ENCODE assay signal across 1 cellular context in genomic region chr7:106112118-106112971, GRCh38.
TF ChIP-seq lines count a peak whose summit lies in the region.

SYPL1 (minus strand) TSS chr7:106112312; CDS start chr7:106112208, 104 bp downstream.

TF ChIP-seq in HepG2, 621 proteins besides CTCF, POLR2A, EP300 and RAD21 (continued from another document and continues in another):
- TF ChIP-seq, protein P1, sequence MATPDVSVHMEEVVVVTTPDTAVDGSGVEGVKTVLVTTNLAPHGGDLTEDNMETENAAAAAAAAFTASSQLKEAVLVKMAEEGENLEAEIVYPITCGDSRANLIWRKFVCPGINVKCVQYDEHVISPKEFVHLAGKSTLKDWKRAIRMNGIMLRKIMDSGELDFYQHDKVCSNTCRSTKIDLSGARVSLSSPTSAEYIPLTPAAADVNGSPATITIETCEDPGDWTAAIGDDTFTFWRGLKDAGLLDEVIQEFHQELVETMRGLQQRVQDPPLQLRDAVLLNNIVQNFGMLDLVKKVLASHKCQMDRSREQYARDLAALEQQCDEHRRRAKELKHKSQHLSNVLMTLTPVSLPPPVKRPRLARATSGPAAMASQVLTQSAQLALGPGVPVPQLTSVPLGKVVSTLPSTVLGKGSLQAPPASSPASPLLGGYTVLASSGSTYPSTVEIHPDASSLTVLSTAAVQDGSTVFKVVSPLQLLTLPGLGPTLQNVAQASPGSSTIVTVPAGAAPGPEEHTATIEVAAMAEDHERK (CRISPR knock-in tag; IDR thresholded peaks at IDR 0.05; ENCODE audit: low read depth): no peak
- TF ChIP-seq PPARG (CRISPR knock-in tag; conservative IDR thresholded peaks at IDR 0.05) (no peak; the same call in 1 of the 2 replicates), ZNF644 (CRISPR knock-in tag; IDR thresholded peaks at IDR 0.05; ENCODE audit: low read depth) (peak; percentile 60; the same call in 1 of the 2 replicates), ZFY (CRISPR knock-in tag; IDR thresholded peaks at IDR 0.05) (peak; percentile 79), GATAD2A (CRISPR knock-in tag; IDR thresholded peaks at IDR 0.05) (no peak), CENPT (CRISPR knock-in tag; IDR thresholded peaks at IDR 0.05; ENCODE audit: low read depth) (0 out of 2 replicates have a peak, but pooled peaks have one; percentile 29), ZNF660 (CRISPR knock-in tag; IDR thresholded peaks at IDR 0.05; ENCODE audit: borderline replicate concordance, low read depth) (no peak), NONO (IDR thresholded peaks at IDR 0.05) (no peak), NONO (CRISPR knock-in tag; conservative IDR thresholded peaks at IDR 0.05) (no peak), ZNF552 (CRISPR knock-in tag; IDR thresholded peaks at IDR 0.05; ENCODE audit: borderline replicate concordance) (no peak), ZNF530 (CRISPR knock-in tag; IDR thresholded peaks at IDR 0.05; ENCODE audit: low read depth) (no peak), RBM39 (IDR thresholded peaks at IDR 0.05; ENCODE audit: low read depth, low read length, poor library complexity, severe bottlenecking) (no peak), CEBPB (IDR thresholded peaks at IDR 0.05; ENCODE audit: borderline replicate concordance, low read depth, low read length) (no peak), ZFP36L1 (CRISPR knock-in tag; IDR thresholded peaks at IDR 0.05) (no peak), SAFB2 (CRISPR knock-in tag; IDR thresholded peaks at IDR 0.05; ENCODE audit: borderline replicate concordance, low read depth) (no peak), BORCS8-MEF2B (CRISPR knock-in tag; IDR thresholded peaks at IDR 0.05) (no peak), AFF4 (CRISPR knock-in tag; IDR thresholded peaks at IDR 0.05) (no peak), CERS6 (CRISPR knock-in tag; IDR thresholded peaks at IDR 0.05) (no peak), DMTF1 (CRISPR knock-in tag; IDR thresholded peaks at IDR 0.05) (no peak), ZNF615 (CRISPR knock-in tag; IDR thresholded peaks at IDR 0.05; ENCODE audit: borderline replicate concordance) (no peak), RBFOX2 (IDR thresholded peaks at IDR 0.05; ENCODE audit: low read depth, low read length) (peak; percentile 84), AKAP8 (CRISPR knock-in tag; IDR thresholded peaks at IDR 0.05) (no peak), SNRNP70 (IDR thresholded peaks at IDR 0.05; ENCODE audit: low read depth, low read length) (no peak), POLR2AphosphoS2 (IDR thresholded peaks at IDR 0.05; ENCODE audit: low read depth, low read length) (no peak), ARNT (IDR thresholded peaks at IDR 0.05) (no peak), ISX (CRISPR knock-in tag; conservative IDR thresholded peaks at IDR 0.05) (no peak), PHF21A (CRISPR knock-in tag; IDR thresholded peaks at IDR 0.05) (peak; percentile 33; the same call in 1 of the 2 replicates), GLI4 (CRISPR knock-in tag; IDR thresholded peaks at IDR 0.05; ENCODE audit: borderline replicate concordance) (no peak), YEATS2 (CRISPR knock-in tag; IDR thresholded peaks at IDR 0.05; ENCODE audit: borderline replicate concordance) (0 out of 2 replicates have a peak, but pooled peaks have one; percentile 54), ZBTB26 (CRISPR knock-in tag; IDR thresholded peaks at IDR 0.05; ENCODE audit: borderline replicate concordance) (peak; percentile 64; the same call in 1 of the 2 replicates), NFATC3 (CRISPR knock-in tag; IDR thresholded peaks at IDR 0.05) (no peak), ZBTB7A (CRISPR knock-in tag; IDR thresholded peaks at IDR 0.05) (0 out of 2 replicates have a peak, but pooled peaks have one; percentile 21), ZNF180 (CRISPR knock-in tag; IDR thresholded peaks at IDR 0.05; ENCODE audit: borderline replicate concordance, low read depth) (no peak), ZNF713 (CRISPR knock-in tag; IDR thresholded peaks at IDR 0.05) (no peak), ZNF367 (CRISPR knock-in tag; IDR thresholded peaks at IDR 0.05; ENCODE audit: borderline replicate concordance) (no peak), ZNF749 (CRISPR knock-in tag; IDR thresholded peaks at IDR 0.05; ENCODE audit: borderline replicate concordance) (no peak), ZNF335 (CRISPR knock-in tag; IDR thresholded peaks at IDR 0.05) (0 out of 2 replicates have a peak, but pooled peaks have one; percentile 47), ZNF709 (CRISPR knock-in tag; IDR thresholded peaks at IDR 0.05) (0 out of 2 replicates have a peak, but pooled peaks have one; percentile 18), NFRKB (IDR thresholded peaks at IDR 0.05) (no peak), ZNF331 (CRISPR knock-in tag; IDR thresholded peaks at IDR 0.05) (peak; percentile 39; the same call in 1 of the 2 replicates), SNAI1 (CRISPR knock-in tag; IDR thresholded peaks at IDR 0.05; ENCODE audit: borderline replicate concordance) (no peak), STAT6 (CRISPR knock-in tag; IDR thresholded peaks at IDR 0.05; ENCODE audit: borderline replicate concordance) (no peak), ZSCAN9 (CRISPR knock-in tag; IDR thresholded peaks at IDR 0.05; ENCODE audit: borderline replicate concordance) (no peak), SP140L (CRISPR knock-in tag; IDR thresholded peaks at IDR 0.05; ENCODE audit: borderline replicate concordance) (no peak)
- TF ChIP-seq, protein P2, sequence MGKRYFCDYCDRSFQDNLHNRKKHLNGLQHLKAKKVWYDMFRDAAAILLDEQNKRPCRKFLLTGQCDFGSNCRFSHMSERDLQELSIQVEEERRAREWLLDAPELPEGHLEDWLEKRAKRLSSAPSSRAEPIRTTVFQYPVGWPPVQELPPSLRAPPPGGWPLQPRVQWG (CRISPR knock-in tag; IDR thresholded peaks at IDR 0.05; ENCODE audit: borderline replicate concordance, low read depth): no peak
- TF ChIP-seq, protein P3, sequence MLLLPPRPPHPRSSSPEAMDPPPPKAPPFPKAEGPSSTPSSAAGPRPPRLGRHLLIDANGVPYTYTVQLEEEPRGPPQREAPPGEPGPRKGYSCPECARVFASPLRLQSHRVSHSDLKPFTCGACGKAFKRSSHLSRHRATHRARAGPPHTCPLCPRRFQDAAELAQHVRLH (CRISPR knock-in tag; IDR thresholded peaks at IDR 0.05; ENCODE audit: borderline replicate concordance, low read depth): peak; percentile 43
- TF ChIP-seq, protein P4, sequence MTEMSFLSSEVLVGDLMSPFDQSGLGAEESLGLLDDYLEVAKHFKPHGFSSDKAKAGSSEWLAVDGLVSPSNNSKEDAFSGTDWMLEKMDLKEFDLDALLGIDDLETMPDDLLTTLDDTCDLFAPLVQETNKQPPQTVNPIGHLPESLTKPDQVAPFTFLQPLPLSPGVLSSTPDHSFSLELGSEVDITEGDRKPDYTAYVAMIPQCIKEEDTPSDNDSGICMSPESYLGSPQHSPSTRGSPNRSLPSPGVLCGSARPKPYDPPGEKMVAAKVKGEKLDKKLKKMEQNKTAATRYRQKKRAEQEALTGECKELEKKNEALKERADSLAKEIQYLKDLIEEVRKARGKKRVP (CRISPR knock-in tag; IDR thresholded peaks at IDR 0.05): no peak
- TF ChIP-seq, protein P5, sequence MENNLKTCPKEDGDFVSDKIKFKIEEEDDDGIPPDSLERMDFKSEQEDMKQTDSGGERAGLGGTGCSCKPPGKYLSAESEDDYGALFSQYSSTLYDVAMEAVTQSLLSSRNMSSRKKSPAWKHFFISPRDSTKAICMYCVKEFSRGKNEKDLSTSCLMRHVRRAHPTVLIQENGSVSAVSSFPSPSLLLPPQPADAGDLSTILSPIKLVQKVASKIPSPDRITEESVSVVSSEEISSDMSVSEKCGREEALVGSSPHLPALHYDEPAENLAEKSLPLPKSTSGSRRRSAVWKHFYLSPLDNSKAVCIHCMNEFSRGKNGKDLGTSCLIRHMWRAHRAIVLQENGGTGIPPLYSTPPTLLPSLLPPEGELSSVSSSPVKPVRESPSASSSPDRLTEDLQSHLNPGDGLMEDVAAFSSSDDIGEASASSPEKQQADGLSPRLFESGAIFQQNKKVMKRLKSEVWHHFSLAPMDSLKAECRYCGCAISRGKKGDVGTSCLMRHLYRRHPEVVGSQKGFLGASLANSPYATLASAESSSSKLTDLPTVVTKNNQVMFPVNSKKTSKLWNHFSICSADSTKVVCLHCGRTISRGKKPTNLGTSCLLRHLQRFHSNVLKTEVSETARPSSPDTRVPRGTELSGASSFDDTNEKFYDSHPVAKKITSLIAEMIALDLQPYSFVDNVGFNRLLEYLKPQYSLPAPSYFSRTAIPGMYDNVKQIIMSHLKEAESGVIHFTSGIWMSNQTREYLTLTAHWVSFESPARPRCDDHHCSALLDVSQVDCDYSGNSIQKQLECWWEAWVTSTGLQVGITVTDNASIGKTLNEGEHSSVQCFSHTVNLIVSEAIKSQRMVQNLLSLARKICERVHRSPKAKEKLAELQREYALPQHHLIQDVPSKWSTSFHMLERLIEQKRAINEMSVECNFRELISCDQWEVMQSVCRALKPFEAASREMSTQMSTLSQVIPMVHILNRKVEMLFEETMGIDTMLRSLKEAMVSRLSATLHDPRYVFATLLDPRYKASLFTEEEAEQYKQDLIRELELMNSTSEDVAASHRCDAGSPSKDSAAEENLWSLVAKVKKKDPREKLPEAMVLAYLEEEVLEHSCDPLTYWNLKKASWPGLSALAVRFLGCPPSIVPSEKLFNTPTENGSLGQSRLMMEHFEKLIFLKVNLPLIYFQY (CRISPR knock-in tag; IDR thresholded peaks at IDR 0.05; ENCODE audit: borderline replicate concordance): no peak; the same call in 1 of the 2 replicates
